Comparison of ENCODE assay signal across 7 cellular contexts in genomic region chr1:120592943-120593342, GRCh38.
DNase-seq lines count a peak whose midpoint lies in the region; ATAC-seq, FAIRE-seq and TF ChIP-seq lines count a peak whose summit lies in the region.
"Not testable (repeated sequence)": the region's sequence is repeated elsewhere in the genome, so short reads cannot be mapped to it uniquely, and the experiment has no call there.

No MANE protein-coding gene starts in this region.

- not testable (repeated sequence) for FAIRE-seq in K562 (lab: Jason Lieb, UNC); pancreas (lab: Jason Lieb, UNC)

- TF ChIP-seq CTCF in PC-3 (conservative IDR thresholded peaks at IDR 0.05; ENCODE audit: low read depth, low read length); K562 (IDR thresholded peaks at IDR 0.05 in 2 of 3, conservative IDR thresholded peaks at IDR 0.05 in 1 of 3; ENCODE audit: insufficient read depth in 2 of 3, low read depth in 1 of 3, low read length in 3 of 3); gastroesophageal sphincter (IDR thresholded peaks at IDR 0.05); heart right ventricle (IDR thresholded peaks at IDR 0.05); left lung (IDR thresholded peaks at IDR 0.05); pancreas (IDR thresholded peaks at IDR 0.05); thoracic aorta (IDR thresholded peaks at IDR 0.05): not testable (repeated sequence)

- not testable (repeated sequence) for H3K9me3 ChIP-seq in PC-3 (ENCODE audit: low read length); K562 (replicated peaks; ENCODE audit: control insufficient read depth, insufficient read depth, low read depth, low read length); gastroesophageal sphincter; heart right ventricle; left lung; pancreas; thoracic aorta

- CTCF ChIA-PET in PC-3 (lab: Charles Lee); K562 (lab: Yijun Ruan, JAX; ENCODE audit: low intra/inter-chr PET ratio): not testable (repeated sequence)

- not testable (repeated sequence) for H3K9ac ChIP-seq in PC-3 (ENCODE audit: low read length); K562 (ENCODE audit: insufficient read depth in 1 of 2, low read depth in 2 of 2, low read length in 2 of 2)

- H3K27ac ChIP-seq in PC-3 (ENCODE audit: low read length); K562 (ENCODE audit: extremely low read depth, low read depth, low read length); gastroesophageal sphincter; heart right ventricle; left lung; pancreas; thoracic aorta: not testable (repeated sequence)

- not testable (repeated sequence) for H3K4me2 ChIP-seq in PC-3 (ENCODE audit: low read length); K562 (ENCODE audit: insufficient read depth, low read length)

- not testable (repeated sequence) for H2AFZ ChIP-seq in PC-3 (ENCODE audit: low read length); K562 (ENCODE audit: low read depth, low read length)

- POLR2A ChIA-PET in PC-3 (lab: Charles Lee; ENCODE audit: unreplicated experiment); K562 (lab: Yijun Ruan, JAX): not testable (repeated sequence)

- not testable (repeated sequence) for DNase-seq in PC-3; K562 (ENCODE audit: extremely low read depth in 1 of 4, low spot score in 3 of 4); heart right ventricle; left lung; pancreas; thoracic aorta (ENCODE audit: low spot score)

- H3K79me2 ChIP-seq in PC-3 (ENCODE audit: low read length); K562 (ENCODE audit: control insufficient read depth, insufficient read depth, low read length): not testable (repeated sequence)

- not testable (repeated sequence) for H3K9me2 ChIP-seq in PC-3 (replicated peaks; ENCODE audit: low read length)

- WGBS in K562 (ENCODE audit: insufficient coverage, low coverage, missing lambda C conversion rate): no CpG with 5 or more reads among the region's 3 CpGs
- no CpG with 5 or more reads among the region's 3 CpGs for WGBS in gastroesophageal sphincter (ENCODE audit: low coverage in 1 of 2), 2 donors
- no CpG with 5 or more reads among the region's 3 CpGs for WGBS in heart right ventricle, 2 donors
- no CpG with 5 or more reads among the region's 3 CpGs for WGBS in pancreas, 2 donors

- ATAC-seq in PC-3 (peak; percentile 53), K562 (peak; percentile 69), gastroesophageal sphincter (peak; percentile 87), heart right ventricle (peak; percentile 81 to 94 (median 89)), left lung (peak; percentile 55), pancreas (peak; percentile 35 to 48 (median 46)), thoracic aorta (ENCODE audit: insufficient number of reproducible peaks, low FRiP score, low read depth) (peak; percentile 99)

- H3K9me1 ChIP-seq in K562 (ENCODE audit: control insufficient read depth, insufficient read depth, low read length): not testable (repeated sequence)

- TF ChIP-seq EP300 in K562 (IDR thresholded peaks at IDR 0.05; ENCODE audit: low read length); gastroesophageal sphincter (IDR thresholded peaks at IDR 0.05): not testable (repeated sequence)

- H3K36me3 ChIP-seq in PC-3 (ENCODE audit: low read depth, low read length); K562 (ENCODE audit: control insufficient read depth, insufficient read depth, low read length); gastroesophageal sphincter; heart right ventricle; left lung; pancreas; thoracic aorta: not testable (repeated sequence)

- H4K20me1 ChIP-seq in PC-3 (ENCODE audit: low read length); K562 (replicated peaks; ENCODE audit: control insufficient read depth, insufficient read depth, low read length): not testable (repeated sequence)

- not testable (repeated sequence) for TF ChIP-seq POLR2A in K562 (conservative IDR thresholded peaks at IDR 0.05); gastroesophageal sphincter (IDR thresholded peaks at IDR 0.05)

- in situ Hi-C loops in K562 (cut with MboI): not testable (repeated sequence)

- TF ChIP-seq RAD21 in K562 (CRISPR knock-in tag; conservative IDR thresholded peaks at IDR 0.05 in 1 of 2, IDR thresholded peaks at IDR 0.05 in 1 of 2): not testable (repeated sequence)

- not testable (repeated sequence) for H3F3A ChIP-seq in PC-3 (ENCODE audit: low read length, unreplicated experiment)

- not testable (repeated sequence) for H3K4me3 ChIP-seq in PC-3 (ENCODE audit: low read length); K562; gastroesophageal sphincter; heart right ventricle; left lung; pancreas; thoracic aorta

- H3K4me1 ChIP-seq in PC-3 (ENCODE audit: insufficient read depth, low read length); K562 (replicated peaks in 1 of 2; ENCODE audit: control insufficient read depth in 2 of 2, insufficient read depth in 2 of 2, low read length in 2 of 2); gastroesophageal sphincter; heart right ventricle; left lung; pancreas; thoracic aorta (ENCODE audit: control insufficient read depth in 1 of 2, low read depth in 2 of 2): not testable (repeated sequence)

- not testable (repeated sequence) for H3K27me3 ChIP-seq in PC-3 (ENCODE audit: low read length); K562 (ENCODE audit: control insufficient read depth in 2 of 2, insufficient read depth in 2 of 2, low read length in 2 of 2); gastroesophageal sphincter; heart right ventricle; left lung; pancreas; thoracic aorta (replicated peaks; ENCODE audit: insufficient read depth)

- not testable (repeated sequence) for BruUV-seq in PC-3 (replicated peaks; lab: Mats Ljungman, UMichigan); K562 (replicated peaks; lab: Mats Ljungman, UMichigan)

- intact Hi-C loops in PC-3 (cut with micrococcal nuclease); K562 (cut with micrococcal nuclease); heart right ventricle (cut with DNase I); left lung (cut with DNase I); pancreas (cut with DNase I): not testable (repeated sequence)

Comparison
In these comparisons a context has a peak if more than half of its experiments do, and no peak if none do; other contexts are left out.
1. ATAC-seq: peak in every context shown above with its lines; median percentile 99 in thoracic aorta; 89 in heart right ventricle; 87 in gastroesophageal sphincter; 69 in K562; 55 in left lung; 53 in PC-3; 46 in pancreas.